ENCODE assay signal across 16 cellular contexts in genomic region chr16:82776466-82777146, GRCh38.
DNase-seq lines count a peak whose midpoint lies in the region; ATAC-seq, FAIRE-seq and TF ChIP-seq lines count a peak whose summit lies in the region.
"Had no signal": no experiment of that assay in that cellular context is flagged by ENCODE, and none has a peak within 500 bp of the region (broad histone marks: within the 10 kb centered on the region; RNA-seq: fewer than 3 reads in every experiment).

No MANE protein-coding gene starts in this region.

- no peak for TF ChIP-seq POLR2A in HepG2 (IDR thresholded peaks at IDR 0.05; ENCODE audit: insufficient read depth in 1 of 2, low read depth in 2 of 2, low read length in 2 of 2)

- H3K4me3 ChIP-seq in BLaER1 (no peak overlapping the region), HepG2 (replicated peaks in 1 of 3; ENCODE audit: insufficient read depth in 1 of 3, low read depth in 2 of 3, low read length in 3 of 3) (no peak overlapping the region)
- H3K4me3 ChIP-seq in CD4-positive, alpha-beta memory T cell (ENCODE audit: low read length in 2 of 2), result no peak overlapping the region
- H3K4me3 ChIP-seq: esophagus muscularis mucosa, MG63 had no signal

- ATAC-seq in GM19455 (IDR thresholded peaks at IDR 0.05; ENCODE audit: unreplicated experiment) (peak; percentile 60), HepG2 (no peak), GM18519 (IDR thresholded peaks at IDR 0.05; ENCODE audit: low FRiP score, unreplicated experiment) (no peak)

- H3K4me2 ChIP-seq in BLaER1, result peak overlapping the region; percentile 31
- H3K4me2 ChIP-seq in HepG2 (ENCODE audit: low read depth, low read length), result no peak overlapping the region

- H3K36me3 Mint-ChIP-seq in CD4-positive, alpha-beta memory T cell, result no peaks in the 10 kb centered on the region
- H3K36me3 Mint-ChIP-seq: activated naive CD8-positive, alpha-beta T cell treated with anti-CD3 and anti-CD28 coated beads for 36 hours had no signal

- FAIRE-seq in HepG2 (lab: Jason Lieb, UNC), result no peak

- intact Hi-C loops in HepG2 (cut with micrococcal nuclease; ENCODE audit: unreplicated experiment), result no loop called here
- intact Hi-C loops in CD4-positive, alpha-beta memory T cell (cut with micrococcal nuclease), result no loop called here

- no peak overlapping the region for H3K27ac Mint-ChIP-seq in CD4-positive, alpha-beta memory T cell
- H3K27ac Mint-ChIP-seq: activated naive CD8-positive, alpha-beta T cell treated with anti-CD3 and anti-CD28 coated beads for 36 hours had no signal

- H3K36me3 ChIP-seq in BLaER1 (no peaks in the 10 kb centered on the region), HepG2 (replicated peaks in 1 of 2; ENCODE audit: control insufficient read depth in 1 of 2, insufficient read depth in 2 of 2, low read length in 2 of 2) (no peaks in the 10 kb centered on the region)
- H3K36me3 ChIP-seq in CD4-positive, alpha-beta memory T cell (ENCODE audit: insufficient read depth, low read length), result no peaks in the 10 kb centered on the region
- H3K36me3 ChIP-seq: esophagus muscularis mucosa, MG63 had no signal

- H3K27me3 Mint-ChIP-seq in CD4-positive, alpha-beta memory T cell, result peaks cover 5 to 6% of the 10 kb centered on the region in 2 donors
- H3K27me3 Mint-ChIP-seq: activated naive CD8-positive, alpha-beta T cell treated with anti-CD3 and anti-CD28 coated beads for 36 hours had no signal

- H3K27me3 ChIP-seq in BLaER1 (no peaks in the 10 kb centered on the region), HepG2 (ENCODE audit: control insufficient read depth in 1 of 2, insufficient read depth in 2 of 2, low read length in 2 of 2) (no peaks in the 10 kb centered on the region; a peak in 1 of 5 replicates)
- H3K27me3 ChIP-seq in CD4-positive, alpha-beta memory T cell (ENCODE audit: insufficient read depth, low read length), result no peaks in the 10 kb centered on the region
- H3K27me3 ChIP-seq: esophagus muscularis mucosa, MG63 had no signal

- no peaks in the 10 kb centered on the region for H4K20me1 ChIP-seq in BLaER1
- H4K20me1 ChIP-seq in HepG2 (ENCODE audit: insufficient read depth, low read length), result no peaks in the 10 kb centered on the region

- BruUV-seq in HepG2 (replicated peaks; lab: Mats Ljungman, UMichigan), result no TSS peak

- DNase-seq in MV-4-11 (lab: John Stamatoyannopoulos, UW) (peak; percentile 68), HepG2 (ENCODE audit: low spot score) (no peak), A172 (ENCODE audit: low spot score) (no peak), DMS114 treated with DMSO at 0.1 percent for 48 hours (lab: John Stamatoyannopoulos, UW; ENCODE audit: unreplicated experiment) (no peak)
- no peak for DNase-seq in CD4-positive, alpha-beta memory T cell
- DNase-seq: activated naive CD8-positive, alpha-beta T cell treated with anti-CD3 and anti-CD28 coated beads for 36 hours; DND-41; mesendoderm; MG63; NCI-H510A had no signal

- TF ChIP-seq EP300 in HepG2 (IDR thresholded peaks at IDR 0.05; ENCODE audit: low read depth in 2 of 2, low read length in 2 of 2), result no peak
- TF ChIP-seq EP300 in HepG2 (CRISPR knock-in tag; IDR thresholded peaks at IDR 0.05; ENCODE audit: borderline replicate concordance), result no peak

- H3K4me1 Mint-ChIP-seq in CD4-positive, alpha-beta memory T cell, result no peaks in the 10 kb centered on the region
- H3K4me1 Mint-ChIP-seq: activated naive CD8-positive, alpha-beta T cell treated with anti-CD3 and anti-CD28 coated beads for 36 hours had no signal

- POLR2A ChIA-PET in HepG2 (lab: Yijun Ruan, JAX), result no interaction called here
- POLR2A ChIA-PET in CD4-positive, alpha-beta memory T cell (lab: Charles Lee; ENCODE audit: partially characterized antibody), result no interaction called here

- H3K27ac ChIP-seq in BLaER1, result 0 out of 2 replicates have a peak overlapping the region, but pooled peaks have one; percentile 8
- no peak overlapping the region for H3K27ac ChIP-seq in HepG2 (ENCODE audit: extremely low read length, insufficient read depth, low read length)
- H3K27ac ChIP-seq in CD4-positive, alpha-beta memory T cell (ENCODE audit: low read depth, low read length), result no peak overlapping the region
- H3K27ac ChIP-seq: esophagus muscularis mucosa, RWPE1 had no signal

- H3K4me1 ChIP-seq in BLaER1 (peaks cover 31% of the 10 kb centered on the region), HepG2 (ENCODE audit: insufficient read depth, low read length) (no peaks in the 10 kb centered on the region)
- H3K4me1 ChIP-seq in CD4-positive, alpha-beta memory T cell (ENCODE audit: insufficient read depth, low read length), result no peaks in the 10 kb centered on the region

- H3K9ac ChIP-seq in BLaER1, result no peak overlapping the region
- no peak overlapping the region for H3K9ac ChIP-seq in HepG2 (ENCODE audit: insufficient read depth, low read depth, low read length)

- no peak for TF ChIP-seq CTCF in HepG2 (CRISPR knock-in tag; IDR thresholded peaks at IDR 0.05)

- TF ChIP-seq RAD21 in HepG2 (CRISPR knock-in tag; IDR thresholded peaks at IDR 0.05), result no peak

- no peaks in the 10 kb centered on the region for H3K9me3 ChIP-seq in BLaER1
- no peaks in the 10 kb centered on the region for H3K9me3 ChIP-seq in HepG2 (ENCODE audit: low read length)
- no peaks in the 10 kb centered on the region for H3K9me3 ChIP-seq in CD4-positive, alpha-beta memory T cell (ENCODE audit: control insufficient read depth in 1 of 2, low read length in 2 of 2)
- H3K9me3 ChIP-seq: esophagus muscularis mucosa, MG63 had no signal

- in situ Hi-C loops in HepG2 (cut with HindIII; ENCODE audit: extremely low pct_ligation_motif_present, low pct_unique_long_range_greater_than_20kb), result no loop called here

- CTCF ChIA-PET in HepG2 (lab: Yijun Ruan, JAX; ENCODE audit: low intra/inter-chr PET ratio, low total read pairs), result no interaction called here
- CTCF ChIA-PET in CD4-positive, alpha-beta memory T cell (lab: Charles Lee; ENCODE audit: partially characterized antibody), result interaction anchor here (1.0 kb wide), 1 partner anchor 8 kb away, joined by 3 read pairs; no protein-coding TSS in a partner anchor

- no peak overlapping the region for H3K4me3 Mint-ChIP-seq in CD4-positive, alpha-beta memory T cell
- H3K4me3 Mint-ChIP-seq: activated naive CD8-positive, alpha-beta T cell treated with anti-CD3 and anti-CD28 coated beads for 36 hours; central memory CD8-positive, alpha-beta T cell had no signal

- H3K79me2 ChIP-seq in HepG2 (ENCODE audit: insufficient read depth, low read length), result no peaks in the 10 kb centered on the region

- H2AFZ ChIP-seq in HepG2 (ENCODE audit: low read length), result no peak overlapping the region

- WGBS in HepG2 (ENCODE audit: low lambda C conversion rate), result 22% methylated on average over 5 of the region's 5 CpGs

- no peaks in the 10 kb centered on the region for H3K9me3 Mint-ChIP-seq in CD4-positive, alpha-beta memory T cell
- H3K9me3 Mint-ChIP-seq: activated naive CD8-positive, alpha-beta T cell treated with anti-CD3 and anti-CD28 coated beads for 36 hours; central memory CD8-positive, alpha-beta T cell had no signal

TF ChIP-seq in HepG2, 621 proteins besides CTCF, POLR2A, EP300 and RAD21 (continues in another document):
- TF ChIP-seq ZFP1 (CRISPR knock-in tag; IDR thresholded peaks at IDR 0.05) (no peak), KLF15 (CRISPR knock-in tag; IDR thresholded peaks at IDR 0.05; ENCODE audit: borderline replicate concordance) (no peak), JUND (CRISPR knock-in tag; IDR thresholded peaks at IDR 0.05) (no peak), ZNF841 (CRISPR knock-in tag; IDR thresholded peaks at IDR 0.05; ENCODE audit: borderline replicate concordance) (no peak), MED1 (CRISPR knock-in tag; IDR thresholded peaks at IDR 0.05) (no peak), ZFP82 (CRISPR knock-in tag; IDR thresholded peaks at IDR 0.05; ENCODE audit: borderline replicate concordance) (no peak), SRSF1 (optimal IDR thresholded peaks at IDR 0.05; ENCODE audit: low read depth, low read length) (no peak), GATAD1 (CRISPR knock-in tag; IDR thresholded peaks at IDR 0.05) (no peak), CBX2 (IDR thresholded peaks at IDR 0.05; ENCODE audit: low read depth, low read length) (no peak), CBX2 (CRISPR knock-in tag; IDR thresholded peaks at IDR 0.05; ENCODE audit: low read depth) (no peak), MNT (IDR thresholded peaks at IDR 0.05) (peak; percentile 22; the same call in 1 of the 2 replicates), ZUFSP (CRISPR knock-in tag; IDR thresholded peaks at IDR 0.05; ENCODE audit: borderline replicate concordance) (no peak), ZNF660 (CRISPR knock-in tag; IDR thresholded peaks at IDR 0.05; ENCODE audit: borderline replicate concordance, low read depth) (no peak), KDM2A (CRISPR knock-in tag; IDR thresholded peaks at IDR 0.05; ENCODE audit: borderline replicate concordance, low read depth) (no peak), CREB1 (IDR thresholded peaks at IDR 0.05) (peak; percentile 37; the same call in 1 of the 2 replicates), CREB1 (CRISPR knock-in tag; IDR thresholded peaks at IDR 0.05) (no peak)
